2 cellular contexts compared by ENCODE assay signal in genomic region chr1:89578940-89579684, GRCh38.
TF ChIP-seq lines count a peak whose summit lies in the region.

No MANE protein-coding gene starts in this region.

TF ChIP-seq in GM23338, 12 proteins besides CTCF, POLR2A, EP300 and RAD21:
- TF ChIP-seq EZH2phosphoT487 (IDR thresholded peaks at IDR 0.05; ENCODE audit: unreplicated experiment) (no peak), EZH2 (IDR thresholded peaks at IDR 0.05; ENCODE audit: low read depth, unreplicated experiment) (no peak), NANOG (IDR thresholded peaks at IDR 0.05; ENCODE audit: borderline replicate concordance) (no peak), POLR2AphosphoS5 (IDR thresholded peaks at IDR 0.05; ENCODE audit: low read depth) (no peak), STAT1 (IDR thresholded peaks at IDR 0.05; ENCODE audit: unreplicated experiment) (no peak), ZNF331 (CRISPR knock-in tag; IDR thresholded peaks at IDR 0.05; ENCODE audit: low read depth) (no peak), ETS1 (IDR thresholded peaks at IDR 0.05) (no peak), JUNB (IDR thresholded peaks at IDR 0.05; ENCODE audit: unreplicated experiment) (no peak), ZNF114 (CRISPR knock-in tag; IDR thresholded peaks at IDR 0.05) (no peak)
- TF ChIP-seq, protein P1, sequence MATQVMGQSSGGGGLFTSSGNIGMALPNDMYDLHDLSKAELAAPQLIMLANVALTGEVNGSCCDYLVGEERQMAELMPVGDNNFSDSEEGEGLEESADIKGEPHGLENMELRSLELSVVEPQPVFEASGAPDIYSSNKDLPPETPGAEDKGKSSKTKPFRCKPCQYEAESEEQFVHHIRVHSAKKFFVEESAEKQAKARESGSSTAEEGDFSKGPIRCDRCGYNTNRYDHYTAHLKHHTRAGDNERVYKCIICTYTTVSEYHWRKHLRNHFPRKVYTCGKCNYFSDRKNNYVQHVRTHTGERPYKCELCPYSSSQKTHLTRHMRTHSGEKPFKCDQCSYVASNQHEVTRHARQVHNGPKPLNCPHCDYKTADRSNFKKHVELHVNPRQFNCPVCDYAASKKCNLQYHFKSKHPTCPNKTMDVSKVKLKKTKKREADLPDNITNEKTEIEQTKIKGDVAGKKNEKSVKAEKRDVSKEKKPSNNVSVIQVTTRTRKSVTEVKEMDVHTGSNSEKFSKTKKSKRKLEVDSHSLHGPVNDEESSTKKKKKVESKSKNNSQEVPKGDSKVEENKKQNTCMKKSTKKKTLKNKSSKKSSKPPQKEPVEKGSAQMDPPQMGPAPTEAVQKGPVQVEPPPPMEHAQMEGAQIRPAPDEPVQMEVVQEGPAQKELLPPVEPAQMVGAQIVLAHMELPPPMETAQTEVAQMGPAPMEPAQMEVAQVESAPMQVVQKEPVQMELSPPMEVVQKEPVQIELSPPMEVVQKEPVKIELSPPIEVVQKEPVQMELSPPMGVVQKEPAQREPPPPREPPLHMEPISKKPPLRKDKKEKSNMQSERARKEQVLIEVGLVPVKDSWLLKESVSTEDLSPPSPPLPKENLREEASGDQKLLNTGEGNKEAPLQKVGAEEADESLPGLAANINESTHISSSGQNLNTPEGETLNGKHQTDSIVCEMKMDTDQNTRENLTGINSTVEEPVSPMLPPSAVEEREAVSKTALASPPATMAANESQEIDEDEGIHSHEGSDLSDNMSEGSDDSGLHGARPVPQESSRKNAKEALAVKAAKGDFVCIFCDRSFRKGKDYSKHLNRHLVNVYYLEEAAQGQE (IDR thresholded peaks at IDR 0.05; ENCODE audit: unreplicated experiment) = no peak
- TF ChIP-seq, protein P2, sequence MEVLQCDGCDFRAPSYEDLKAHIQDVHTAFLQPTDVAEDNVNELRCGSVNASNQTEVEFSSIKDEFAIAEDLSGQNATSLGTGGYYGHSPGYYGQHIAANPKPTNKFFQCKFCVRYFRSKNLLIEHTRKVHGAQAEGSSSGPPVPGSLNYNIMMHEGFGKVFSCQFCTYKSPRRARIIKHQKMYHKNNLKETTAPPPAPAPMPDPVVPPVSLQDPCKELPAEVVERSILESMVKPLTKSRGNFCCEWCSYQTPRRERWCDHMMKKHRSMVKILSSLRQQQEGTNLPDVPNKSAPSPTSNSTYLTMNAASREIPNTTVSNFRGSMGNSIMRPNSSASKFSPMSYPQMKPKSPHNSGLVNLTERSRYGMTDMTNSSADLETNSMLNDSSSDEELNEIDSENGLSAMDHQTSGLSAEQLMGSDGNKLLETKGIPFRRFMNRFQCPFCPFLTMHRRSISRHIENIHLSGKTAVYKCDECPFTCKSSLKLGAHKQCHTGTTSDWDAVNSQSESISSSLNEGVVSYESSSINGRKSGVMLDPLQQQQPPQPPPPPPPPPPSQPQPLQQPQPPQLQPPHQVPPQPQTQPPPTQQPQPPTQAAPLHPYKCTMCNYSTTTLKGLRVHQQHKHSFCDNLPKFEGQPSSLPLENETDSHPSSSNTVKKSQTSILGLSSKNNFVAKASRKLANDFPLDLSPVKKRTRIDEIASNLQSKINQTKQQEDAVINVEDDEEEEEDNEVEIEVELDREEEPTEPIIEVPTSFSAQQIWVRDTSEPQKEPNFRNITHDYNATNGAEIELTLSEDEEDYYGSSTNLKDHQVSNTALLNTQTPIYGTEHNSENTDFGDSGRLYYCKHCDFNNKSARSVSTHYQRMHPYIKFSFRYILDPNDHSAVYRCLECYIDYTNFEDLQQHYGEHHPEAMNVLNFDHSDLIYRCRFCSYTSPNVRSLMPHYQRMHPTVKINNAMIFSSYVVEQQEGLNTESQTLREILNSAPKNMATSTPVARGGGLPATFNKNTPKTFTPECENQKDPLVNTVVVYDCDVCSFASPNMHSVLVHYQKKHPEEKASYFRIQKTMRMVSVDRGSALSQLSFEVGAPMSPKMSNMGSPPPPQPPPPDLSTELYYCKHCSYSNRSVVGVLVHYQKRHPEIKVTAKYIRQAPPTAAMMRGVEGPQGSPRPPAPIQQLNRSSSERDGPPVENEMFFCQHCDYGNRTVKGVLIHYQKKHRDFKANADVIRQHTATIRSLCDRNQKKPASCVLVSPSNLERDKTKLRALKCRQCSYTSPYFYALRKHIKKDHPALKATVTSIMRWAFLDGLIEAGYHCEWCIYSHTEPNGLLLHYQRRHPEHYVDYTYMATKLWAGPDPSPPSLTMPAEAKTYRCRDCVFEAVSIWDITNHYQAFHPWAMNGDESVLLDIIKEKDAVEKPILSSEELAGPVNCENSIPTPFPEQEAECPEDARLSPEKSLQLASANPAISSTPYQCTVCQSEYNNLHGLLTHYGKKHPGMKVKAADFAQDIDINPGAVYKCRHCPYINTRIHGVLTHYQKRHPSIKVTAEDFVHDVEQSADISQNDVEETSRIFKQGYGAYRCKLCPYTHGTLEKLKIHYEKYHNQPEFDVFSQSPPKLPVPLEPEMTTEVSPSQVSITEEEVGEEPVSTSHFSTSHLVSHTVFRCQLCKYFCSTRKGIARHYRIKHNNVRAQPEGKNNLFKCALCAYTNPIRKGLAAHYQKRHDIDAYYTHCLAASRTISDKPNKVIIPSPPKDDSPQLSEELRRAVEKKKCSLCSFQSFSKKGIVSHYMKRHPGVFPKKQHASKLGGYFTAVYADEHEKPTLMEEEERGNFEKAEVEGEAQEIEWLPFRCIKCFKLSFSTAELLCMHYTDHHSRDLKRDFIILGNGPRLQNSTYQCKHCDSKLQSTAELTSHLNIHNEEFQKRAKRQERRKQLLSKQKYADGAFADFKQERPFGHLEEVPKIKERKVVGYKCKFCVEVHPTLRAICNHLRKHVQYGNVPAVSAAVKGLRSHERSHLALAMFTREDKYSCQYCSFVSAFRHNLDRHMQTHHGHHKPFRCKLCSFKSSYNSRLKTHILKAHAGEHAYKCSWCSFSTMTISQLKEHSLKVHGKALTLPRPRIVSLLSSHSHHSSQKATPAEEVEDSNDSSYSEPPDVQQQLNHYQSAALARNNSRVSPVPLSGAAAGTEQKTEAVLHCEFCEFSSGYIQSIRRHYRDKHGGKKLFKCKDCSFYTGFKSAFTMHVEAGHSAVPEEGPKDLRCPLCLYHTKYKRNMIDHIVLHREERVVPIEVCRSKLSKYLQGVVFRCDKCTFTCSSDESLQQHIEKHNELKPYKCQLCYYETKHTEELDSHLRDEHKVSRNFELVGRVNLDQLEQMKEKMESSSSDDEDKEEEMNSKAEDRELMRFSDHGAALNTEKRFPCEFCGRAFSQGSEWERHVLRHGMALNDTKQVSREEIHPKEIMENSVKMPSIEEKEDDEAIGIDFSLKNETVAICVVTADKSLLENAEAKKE (CRISPR knock-in tag; IDR thresholded peaks at IDR 0.05) = no peak

TF ChIP-seq in K562, 482 proteins besides CTCF, POLR2A, EP300 and RAD21:
- no peak for TF ChIP-seq TRIM24 (IDR thresholded peaks at IDR 0.05)
- peak; percentile 54; the same call in 1 of the 2 replicates for TF ChIP-seq MAFG (tag; conservative IDR thresholded peaks at IDR 0.05)
TF ChIP-seq in K562: peak in this region for 1.
